Comparison of ENCODE assay signal across 8 cellular contexts in the genomic region with DNA sequence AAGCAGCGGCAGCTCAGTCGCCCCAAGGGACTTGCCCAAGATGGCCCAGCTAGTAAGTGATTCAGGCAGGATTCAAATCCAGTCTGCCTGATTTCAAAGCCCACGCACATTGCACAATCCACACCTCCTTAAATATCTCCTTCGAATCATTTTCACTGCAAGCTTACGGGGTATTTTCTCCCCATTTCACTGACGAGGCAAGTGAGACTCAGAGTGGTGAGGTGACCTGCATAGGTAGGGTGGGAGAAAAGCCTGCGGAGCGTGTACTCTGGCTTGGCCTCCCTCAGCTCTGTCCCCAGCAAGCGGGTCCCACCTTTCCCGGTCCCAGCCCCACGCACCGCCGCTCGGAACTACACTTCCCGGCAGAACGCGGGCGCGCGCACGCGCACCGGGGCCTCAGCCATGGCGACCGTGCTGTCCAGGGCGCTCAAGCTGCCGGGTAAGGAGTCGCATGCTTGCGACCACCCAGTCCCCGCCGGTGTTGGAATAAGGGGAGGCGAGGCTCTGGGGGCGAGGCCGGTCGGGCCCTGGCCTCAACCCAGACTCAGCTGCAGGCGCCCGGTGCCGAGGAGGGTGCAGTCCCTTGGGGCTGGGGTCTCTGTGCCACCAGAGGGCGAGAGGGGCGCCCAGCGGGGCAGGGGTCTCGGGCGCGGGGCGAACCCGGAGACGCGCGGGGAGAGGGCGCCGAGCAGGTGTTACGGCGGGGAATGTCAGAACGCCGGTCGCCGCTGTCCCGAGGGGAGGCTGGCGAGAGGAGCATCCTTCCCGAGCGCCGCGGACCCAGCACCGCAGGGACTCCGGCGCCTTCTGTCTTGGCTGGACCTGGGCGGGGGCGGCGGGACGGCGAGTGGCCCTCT. TPM values are rescaled to one million over a fixed set of nuclear protein-coding genes. Genes with fewer than 3 reads are reported as not detected.
DNase-seq lines count a peak whose midpoint lies in the region; ATAC-seq, FAIRE-seq and TF ChIP-seq lines count a peak whose summit lies in the region.

A gene with protein sequence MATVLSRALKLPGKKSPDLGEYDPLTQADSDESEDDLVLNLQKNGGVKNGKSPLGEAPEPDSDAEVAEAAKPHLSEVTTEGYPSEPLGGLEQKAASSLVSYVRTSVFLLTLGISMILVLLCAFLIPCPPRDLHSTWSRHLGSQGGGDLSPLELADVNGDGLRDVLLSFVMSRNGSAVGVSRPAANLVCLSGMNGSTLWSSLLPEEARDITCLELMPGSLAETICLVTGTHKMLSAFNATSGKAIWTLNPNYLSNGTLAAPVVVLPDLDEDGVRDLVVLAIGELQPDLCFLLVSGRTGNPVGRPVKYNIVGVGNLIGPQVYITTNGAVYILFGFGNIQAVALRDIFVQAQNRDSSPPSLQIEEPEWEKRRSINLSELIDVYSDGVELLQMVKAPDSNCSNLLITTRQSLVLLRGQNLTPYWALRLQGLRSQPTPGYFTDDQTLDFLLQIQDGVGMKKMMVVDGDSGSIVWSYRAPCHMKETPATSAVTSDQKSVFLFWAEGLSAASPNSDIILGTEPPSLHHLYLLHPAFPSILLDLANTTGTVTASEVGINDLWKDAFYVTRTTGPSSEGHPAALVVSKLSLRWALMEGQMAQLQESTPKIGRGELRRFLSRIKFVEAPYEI (plus strand): TSS at position 380 of the 857 bp plus-strand sequence. CDS start 23 bp downstream, at position 403.

- TF ChIP-seq POLR2A in GM18505 (IDR thresholded peaks at IDR 0.05; ENCODE audit: borderline replicate concordance, extremely low read depth, insufficient read depth, insufficient read length) (no peak), HepG2 (IDR thresholded peaks at IDR 0.05; ENCODE audit: insufficient read depth in 1 of 2, low read depth in 2 of 2, low read length in 2 of 2) (peak in 1 of 2 experiments; percentile 75; a peak in 2 of 4 replicates)

- no peak within 1 kb of the TSS for H3K27ac ChIP-seq in HepG2 (ENCODE audit: extremely low read length, insufficient read depth, low read length)

- in situ Hi-C loops in HepG2 (cut with HindIII; ENCODE audit: extremely low pct_ligation_motif_present, low pct_unique_long_range_greater_than_20kb): no loop called here

- peak within 1 kb of the TSS; percentile 66 for H2AFZ ChIP-seq in HepG2 (ENCODE audit: low read length)

- H3K4me1 ChIP-seq in HepG2 (ENCODE audit: insufficient read depth, low read length): peaks cover 21% of the 10 kb centered on the region; the same call in 1 of the 2 replicates

- H3K4me3 ChIP-seq in HepG2 (replicated peaks in 1 of 3; ENCODE audit: insufficient read depth in 1 of 3, low read depth in 2 of 3, low read length in 3 of 3): peak within 1 kb of the TSS; percentile 92 to 99 (median 94)

- peaks cover 27% of the 10 kb centered on the region for H3K4me1 Mint-ChIP-seq in activated CD4-positive, alpha-beta T cell treated with anti-CD3 and anti-CD28 coated beads, Interleukin-2, amount 10 ng/mL, durations not matched to agents 7 days and 5 days

- no peaks in the 10 kb centered on the region for H3K9me3 Mint-ChIP-seq in activated CD4-positive, alpha-beta T cell treated with anti-CD3 and anti-CD28 coated beads, Interleukin-2, amount 10 ng/mL, durations not matched to agents 7 days and 5 days

- no peaks in the 10 kb centered on the region for H3K36me3 ChIP-seq in HepG2 (replicated peaks in 1 of 2; ENCODE audit: control insufficient read depth in 1 of 2, insufficient read depth in 2 of 2, low read length in 2 of 2)

- intact Hi-C loops in HepG2 (cut with micrococcal nuclease; ENCODE audit: unreplicated experiment): loop anchor here (1.0 kb wide), 1 partner anchor 35 kb away; no protein-coding TSS in a partner anchor

- peak; percentile 21; the same call in 1 of the 2 replicates for TF ChIP-seq RAD21 in HepG2 (CRISPR knock-in tag; IDR thresholded peaks at IDR 0.05)

- 1% methylated on average over 30 of the region's 71 CpGs for WGBS in HepG2 (ENCODE audit: low lambda C conversion rate)

- H3K79me2 ChIP-seq in HepG2 (ENCODE audit: insufficient read depth, low read length): no peaks in the 10 kb centered on the region

- TF ChIP-seq CTCF in HepG2 (CRISPR knock-in tag; IDR thresholded peaks at IDR 0.05): peak; percentile 74

- TF ChIP-seq EP300 in HepG2 (IDR thresholded peaks at IDR 0.05; ENCODE audit: low read depth in 2 of 2, low read length in 2 of 2) (no peak), HepG2 (CRISPR knock-in tag; IDR thresholded peaks at IDR 0.05; ENCODE audit: borderline replicate concordance) (no peak)

- peaks cover 2 to 30% of the 10 kb centered on the region in 2 experiments; a peak in 3 of 5 replicates for H3K27me3 ChIP-seq in HepG2 (ENCODE audit: control insufficient read depth in 1 of 2, insufficient read depth in 2 of 2, low read length in 2 of 2)

- peak within 1 kb of the TSS; percentile 61 for H3K9ac ChIP-seq in HepG2 (ENCODE audit: insufficient read depth, low read depth, low read length)

- no peak for FAIRE-seq in HepG2 (lab: Jason Lieb, UNC)

- no TSS peak for BruUV-seq in HepG2 (replicated peaks; lab: Mats Ljungman, UMichigan)

- peak within 1 kb of the TSS; percentile 97 for H3K4me2 ChIP-seq in HepG2 (ENCODE audit: low read depth, low read length)

- peaks cover 19% of the 10 kb centered on the region for H3K27me3 Mint-ChIP-seq in activated CD4-positive, alpha-beta T cell treated with anti-CD3 and anti-CD28 coated beads, Interleukin-2, amount 10 ng/mL, durations not matched to agents 7 days and 5 days

- H4K20me1 ChIP-seq in HepG2 (ENCODE audit: insufficient read depth, low read length): no peaks in the 10 kb centered on the region

- POLR2A ChIA-PET in activated CD4-positive, alpha-beta T cell treated with anti-CD3 and anti-CD28 coated beads, Interleukin-2, amount 10 ng/mL, durations not matched to agents 7 days and 5 days (lab: Charles Lee): no interaction called here
- POLR2A ChIA-PET in HepG2 (lab: Yijun Ruan, JAX): no interaction called here

- ATAC-seq in GM18505 (IDR thresholded peaks at IDR 0.05; ENCODE audit: unreplicated experiment) (peak; percentile 81), HG02981 (IDR thresholded peaks at IDR 0.05; ENCODE audit: unreplicated experiment) (peak; percentile 77), HepG2 (peak; percentile 99)

- DNase-seq in A172 (ENCODE audit: low spot score) (peak; percentile 5), NCI-H2171 treated with DMSO at 0.1 percent for 48 hours (lab: John Stamatoyannopoulos, UW) (peak; percentile 62), dedifferentiated amniotic fluid mesenchymal stem cell (ENCODE audit: extremely low spot score) (peak; percentile 32), HepG2 (ENCODE audit: low spot score) (peak; percentile 40)
- peak; percentile 75 for DNase-seq in activated CD4-positive, alpha-beta T cell treated with anti-CD3 and anti-CD28 coated beads, Interleukin-2, amount 10 ng/mL, durations not matched to agents 7 days and 5 days
- peak; percentile 59 for DNase-seq in stimulated activated CD4-positive, alpha-beta T cell treated with anti-CD3 and anti-CD28 coated beads, Interleukin-2, amount 100 ng/mL, for 4 hours (ENCODE audit: low read depth)

- no peaks in the 10 kb centered on the region for H3K9me3 ChIP-seq in HepG2 (ENCODE audit: low read length)

- H3K4me3 Mint-ChIP-seq in activated CD4-positive, alpha-beta T cell treated with anti-CD3 and anti-CD28 coated beads, Interleukin-2, amount 10 ng/mL, durations not matched to agents 7 days and 5 days: peak within 1 kb of the TSS; percentile 78

- H3K36me3 Mint-ChIP-seq in activated CD4-positive, alpha-beta T cell treated with anti-CD3 and anti-CD28 coated beads, Interleukin-2, amount 10 ng/mL, durations not matched to agents 7 days and 5 days (ENCODE audit: low read depth): no peaks in the 10 kb centered on the region

- CTCF ChIA-PET in activated CD4-positive, alpha-beta T cell treated with anti-CD3 and anti-CD28 coated beads, Interleukin-2, amount 10 ng/mL, durations not matched to agents 7 days and 5 days (lab: Charles Lee): interaction anchor here (0.9 to 1.8 kb wide), 8 partner anchors 13 to 167 kb away, joined by 3 to 7 read pairs (median 3); no protein-coding TSS in a partner anchor
- CTCF ChIA-PET in HepG2 (lab: Yijun Ruan, JAX; ENCODE audit: low intra/inter-chr PET ratio, low total read pairs): no interaction called here

- H3K27ac Mint-ChIP-seq in activated CD4-positive, alpha-beta T cell treated with anti-CD3 and anti-CD28 coated beads, Interleukin-2, amount 10 ng/mL, durations not matched to agents 7 days and 5 days: peak within 1 kb of the TSS; percentile 76

RNA-seq across cellular contexts. Expression of the gene that starts here (rescaled TPM):
- 2.3 and 4.3 TPM in 2 replicates for total RNA-seq in A172 (2014; rRNA removed; shearing (Covaris generic))
- total RNA-seq in activated CD4-positive, alpha-beta T cell treated with anti-CD3 and anti-CD28 coated beads, Interleukin-2, amount 10 ng/mL, durations not matched to agents 7 days and 5 days: 1 to 10 TPM; 3.9 to 4.4 TPM
- total RNA-seq in HepG2 (2016; rRNA removed; fragmentation: Illumina TruSeq; extraction: Trizol): 4.2 and 7.8 TPM in 2 replicates
- 0.81 and 1.1 TPM in 2 replicates for total RNA-seq in HepG2 (2016; cell fraction: cytosol; rRNA removed; fragmentation: Illumina TruSeq; extraction: Trizol; ENCODE audit: low read depth)
- 4.7 and 7.7 TPM in 2 replicates for total RNA-seq in HepG2 (2016; cell fraction: insoluble cytoplasmic fraction; rRNA removed; fragmentation: Illumina TruSeq; extraction: Trizol)
- 2.1 and 2.3 TPM in 2 replicates for total RNA-seq in HepG2 (2016; cell fraction: membrane; rRNA removed; fragmentation: Illumina TruSeq; extraction: Trizol)
- 7.5 and 9.0 TPM in 2 replicates for total RNA-seq in HepG2 (2016; cell fraction: nucleus; rRNA removed; fragmentation: Illumina TruSeq; extraction: Trizol)
- polyA plus RNA-seq in HepG2 (2011; rRNA removed): 10.3 and 13.8 TPM in 2 replicates
- polyA plus RNA-seq in HepG2 (2011; cell fraction: cytosol; rRNA removed): 8.2 and 8.5 TPM in 2 replicates
- 5.0 and 5.6 TPM in 2 replicates for polyA plus RNA-seq in HepG2 (2011; cell fraction: nucleus; rRNA removed)
- polyA plus RNA-seq in HepG2 (2012): 6.4 and 6.6 TPM in 2 replicates
- polyA plus RNA-seq in HepG2 (2016; cell fraction: cytosol; fragmentation: Illumina TruSeq; extraction: Trizol; ENCODE audit: low read depth): 0.17 and 0.25 TPM in 2 replicates
- 1.9 and 2.1 TPM in 2 replicates for polyA plus RNA-seq in HepG2 (2016; cell fraction: insoluble cytoplasmic fraction; fragmentation: Illumina TruSeq; extraction: Trizol; ENCODE audit: low read depth)
- 0.42 and 0.52 TPM in 2 replicates for polyA plus RNA-seq in HepG2 (2016; cell fraction: membrane; fragmentation: Illumina TruSeq; extraction: Trizol; ENCODE audit: low read depth)
- polyA plus RNA-seq in HepG2 (2016; cell fraction: nucleus; fragmentation: Illumina TruSeq; extraction: Trizol; ENCODE audit: insufficient read depth, low read depth): 5.1 and 6.7 TPM in 2 replicates
- polyA minus RNA-seq in HepG2 (2011; rRNA and poly(A)+ RNA removed; ENCODE audit: low replicate concordance): 17.2 and 40.0 TPM in 2 replicates
- 14.2 and 15.6 TPM in 2 replicates for polyA minus RNA-seq in HepG2 (2011; cell fraction: cytosol; rRNA and poly(A)+ RNA removed)
- 15.6 and 20.3 TPM in 2 replicates for polyA minus RNA-seq in HepG2 (2011; cell fraction: nucleus; rRNA and poly(A)+ RNA removed)

Comparison
In these comparisons a context has a peak if more than half of its experiments do, and no peak if none do; other contexts are left out.
1. DNase-seq: peak in every context shown above with its lines; median percentile 75 in activated CD4-positive, alpha-beta T cell treated with anti-CD3 and anti-CD28 coated beads, Interleukin-2, amount 10 ng/mL, durations not matched to agents 7 days and 5 days; 62 in NCI-H2171 treated with DMSO at 0.1 percent for 48 hours; 59 in stimulated activated CD4-positive, alpha-beta T cell treated with anti-CD3 and anti-CD28 coated beads, Interleukin-2, amount 100 ng/mL, for 4 hours; 40 in HepG2; 32 in dedifferentiated amniotic fluid mesenchymal stem cell; 5 in A172.